16 cellular contexts compared by ENCODE assay signal in the genomic region with DNA sequence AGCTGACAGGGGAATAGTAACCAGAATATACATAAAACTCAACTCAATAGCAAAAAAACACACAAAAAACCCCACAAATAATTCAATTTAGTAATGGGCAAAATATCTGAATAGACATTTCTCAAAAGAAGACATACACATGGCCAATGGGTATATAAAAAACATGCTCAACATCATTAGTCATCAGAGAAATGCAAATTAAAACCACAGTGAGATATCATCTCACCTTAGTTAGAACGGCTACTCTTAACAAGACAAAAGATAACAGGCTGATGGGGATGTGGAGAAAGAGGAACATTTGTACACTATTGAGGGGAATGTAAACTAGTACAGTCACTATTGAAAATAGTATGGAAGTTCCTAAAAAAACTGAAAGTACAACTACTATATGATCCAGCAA.
"Had no signal": no experiment of that assay in that cellular context is flagged by ENCODE, and none has a peak within 500 bp of the region (broad histone marks: within the 10 kb centered on the region; RNA-seq: fewer than 3 reads in every experiment).

No MANE protein-coding gene starts in this region.

- ATAC-seq: effector memory CD8-positive, alpha-beta T cell; left lobe of liver; mucosa of descending colon; naive thymus-derived CD8-positive, alpha-beta T cell; psoas muscle; right lobe of liver; stimulated activated memory B cell treated with anti-CD40 and anti-IgM and Interleukin-4, amounts not matched to agents 10 μg/mL and 1 μg/mL and 100 μg/mL, for 72 hours had no signal

- H3K36me3 ChIP-seq: esophagus squamous epithelium, neutrophil, right lobe of liver, tibial artery, upper lobe of left lung, vagina had no signal

- H3K27ac ChIP-seq: esophagus squamous epithelium, hepatocyte, neutrophil, psoas muscle, right lobe of liver, tibial artery, upper lobe of left lung, vagina had no signal

- H3K4me1 ChIP-seq: psoas muscle, right lobe of liver, tibial artery, upper lobe of left lung, vagina had no signal

- H3K27me3 ChIP-seq: esophagus squamous epithelium, hepatocyte, neutrophil, right lobe of liver, tibial artery, upper lobe of left lung, vagina had no signal

- H3K4me3 ChIP-seq: esophagus squamous epithelium, hepatocyte, mucosa of descending colon, psoas muscle, right lobe of liver, tibial artery, upper lobe of left lung, vagina had no signal

- DNase-seq: effector memory CD8-positive, alpha-beta T cell; esophagus squamous epithelium; foreskin fibroblast; mucosa of descending colon; naive thymus-derived CD8-positive, alpha-beta T cell; psoas muscle; retina; right lobe of liver; stimulated activated CD4-positive, alpha-beta T cell treated with anti-CD3 and anti-CD28 coated beads, Interleukin-4, amount 100 ng/mL, for 24 hours; tibial artery; upper lobe of left lung had no signal
